ENCODE assay signal across 8 cellular contexts in the genomic region with DNA sequence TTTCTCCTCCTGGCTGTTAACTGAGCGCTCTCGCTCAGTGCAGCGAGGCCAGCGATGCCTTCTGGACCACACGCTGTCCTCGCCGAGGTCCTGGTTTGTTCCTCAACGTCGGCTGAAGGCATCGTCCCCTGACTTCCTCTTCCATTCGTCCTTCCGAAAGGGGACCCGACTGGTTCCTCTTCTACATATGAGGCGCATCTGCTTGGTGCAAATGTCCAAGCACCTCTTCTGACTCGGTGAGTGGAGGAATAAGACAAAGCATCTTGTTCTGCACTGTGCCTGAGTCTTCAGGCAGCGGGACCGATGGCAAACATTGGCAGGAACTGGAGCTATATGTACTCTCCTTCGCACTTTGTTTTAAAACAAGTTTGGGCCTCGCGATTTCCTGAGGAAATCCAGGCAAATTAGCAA. TPM values are rescaled to one million over a fixed set of nuclear protein-coding genes. Genes with fewer than 3 reads are reported as not detected.
DNase-seq lines count a peak whose midpoint lies in the region; ATAC-seq and TF ChIP-seq lines count a peak whose summit lies in the region.

No MANE protein-coding gene starts in this region.

- peaks cover 10% of the 10 kb centered on the region for H3K4me1 ChIP-seq in PC-9 (replicated peaks; ENCODE audit: insufficient read depth)

- H3K4me1 Mint-ChIP-seq in endothelial cell (ENCODE audit: unreplicated experiment) (peaks cover 13% of the 10 kb centered on the region), nephron progenitor cell (peaks cover 20% of the 10 kb centered on the region)

- intact Hi-C loops in Right ventricle myocardium superior (cut with DNase I) = no loop called here
- intact Hi-C loops in cardiac septum (cut with DNase I) = no loop called here
- intact Hi-C loops in PC-9 (cut with micrococcal nuclease; ENCODE audit: unreplicated experiment) = loop anchor here (1.0 kb wide), 1 partner anchor 15 kb away; no protein-coding TSS in a partner anchor

- H3K4me3 Mint-ChIP-seq in endothelial cell (ENCODE audit: unreplicated experiment) (peak overlapping the region; percentile 85), nephron progenitor cell (peak overlapping the region; percentile 85)

- peak overlapping the region; percentile 74 for H3K4me2 ChIP-seq in PC-9

- H3K4me3 ChIP-seq in PC-9 = peak overlapping the region; percentile 99

- TF ChIP-seq CTCF in PC-9 (conservative IDR thresholded peaks at IDR 0.05) (no peak), endothelial cell (IDR thresholded peaks at IDR 0.05; ENCODE audit: unreplicated experiment) (no peak), nephron progenitor cell (IDR thresholded peaks at IDR 0.05) (no peak)

- BruUV-seq in PC-9 (replicated peaks; lab: Mats Ljungman, UMichigan) = TSS peak; percentile 70

- peak overlapping the region; percentile 93 for H2AFZ ChIP-seq in PC-9

- H3F3A ChIP-seq in PC-9 (ENCODE audit: insufficient read depth, low read depth) = peaks cover 10% of the 10 kb centered on the region

- peaks cover 19% of the 10 kb centered on the region; the same call in 1 of the 2 replicates for H3K79me2 ChIP-seq in PC-9 (ENCODE audit: low read depth)

- H3K9me3 ChIP-seq in PC-9 (ENCODE audit: insufficient read depth, low read depth) = no peaks in the 10 kb centered on the region

- ATAC-seq in Right ventricle myocardium superior (ENCODE audit: poor library complexity) (peak; percentile 20), HG02852 (IDR thresholded peaks at IDR 0.05; ENCODE audit: unreplicated experiment) (peak; percentile 25)

- POLR2A ChIA-PET in PC-9 (lab: Charles Lee; ENCODE audit: unreplicated experiment) = interaction anchor here (1.9 kb wide), 1 partner anchor 15 kb away, joined by 18 read pairs; no protein-coding TSS in a partner anchor

- no peaks in the 10 kb centered on the region for H3K9me2 ChIP-seq in PC-9 (ENCODE audit: insufficient read depth)

- H3K36me3 ChIP-seq in PC-9 (ENCODE audit: low read depth) = no peaks in the 10 kb centered on the region

- CTCF ChIA-PET in PC-9 (lab: Charles Lee) = interaction anchor here (0.6 kb wide), 1 partner anchor 1449 kb away, joined by 6 read pairs; no protein-coding TSS in a partner anchor

- no peaks in the 10 kb centered on the region for H3K9me3 Mint-ChIP-seq in endothelial cell (ENCODE audit: unreplicated experiment)
- H3K9me3 Mint-ChIP-seq in nephron progenitor cell = no peaks in the 10 kb centered on the region

- DNase-seq in Right ventricle myocardium superior (no peak), cardiac septum (ENCODE audit: low spot score) (no peak), PC-9 (no peak), endothelial cell (ENCODE audit: low spot score) (peak; percentile 22), nephron progenitor cell (peak; percentile 23), occipital lobe (lab: John Stamatoyannopoulos, UW) (no peak), NCI-H1417 treated with DMSO at 0.1 percent for 48 hours (lab: John Stamatoyannopoulos, UW) (no peak)

- H3K36me3 Mint-ChIP-seq in endothelial cell (ENCODE audit: low read depth, unreplicated experiment) = peaks cover 4% of the 10 kb centered on the region
- no peaks in the 10 kb centered on the region for H3K36me3 Mint-ChIP-seq in nephron progenitor cell (ENCODE audit: low read depth)

- H3K27ac Mint-ChIP-seq in endothelial cell (ENCODE audit: unreplicated experiment) = no peak overlapping the region
- no peak overlapping the region for H3K27ac Mint-ChIP-seq in nephron progenitor cell

- H3K27ac ChIP-seq in PC-9 = no peak overlapping the region

- no peaks in the 10 kb centered on the region for H4K20me1 ChIP-seq in PC-9 (ENCODE audit: insufficient read depth)

- peaks cover 21% of the 10 kb centered on the region; the same call in 1 of the 2 replicates for H3K27me3 ChIP-seq in PC-9 (ENCODE audit: insufficient read depth, low read depth)

- peaks cover 9% of the 10 kb centered on the region for H3K27me3 Mint-ChIP-seq in endothelial cell (ENCODE audit: unreplicated experiment)
- H3K27me3 Mint-ChIP-seq in nephron progenitor cell (ENCODE audit: low read depth, poor library complexity) = peaks cover 86% of the 10 kb centered on the region

RNA-seq across cellular contexts. Expression of a gene that starts 0.7 kb away (rescaled TPM):
- total RNA-seq in Right ventricle myocardium superior (4.2 TPM), cardiac septum (3.7 TPM), PC-9 (2021) (28.8 and 34.9 TPM in 2 replicates), endothelial cell (ENCODE audit: unreplicated experiment) (12.1 TPM), occipital lobe (3.4 TPM)

Comparison
In these comparisons a context has a peak if more than half of its experiments do, and no peak if none do; other contexts are left out.
1. DNase-seq: peak in endothelial cell (single experiment) and nephron progenitor cell (single experiment); none in Right ventricle myocardium superior (single experiment), cardiac septum (single experiment), PC-9 (0 of 2), occipital lobe (single experiment) and NCI-H1417 treated with DMSO at 0.1 percent for 48 hours (single experiment).